Comparison of ENCODE assay signal across 21 cellular contexts in the genomic region with DNA sequence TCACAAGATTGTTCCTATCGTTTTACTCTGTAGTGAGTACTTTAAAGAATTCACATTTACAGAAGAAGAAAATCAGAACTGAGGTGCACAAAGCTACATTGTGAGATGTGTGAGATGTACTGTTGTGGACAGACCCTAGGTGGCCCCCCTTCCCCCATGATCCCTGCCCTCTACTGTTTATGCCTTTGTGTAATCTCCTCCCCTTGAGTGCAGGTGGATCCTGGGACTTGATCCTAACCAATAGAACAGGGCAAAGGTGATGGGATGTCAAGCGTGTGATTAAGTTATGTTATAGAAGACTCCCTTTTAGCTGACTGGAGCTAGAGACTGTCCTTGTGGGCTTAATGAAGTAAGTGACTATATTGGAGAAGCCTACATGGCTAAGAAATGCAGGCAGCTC.
"Had no signal": no experiment of that assay in that cellular context is flagged by ENCODE, and none has a peak within 500 bp of the region (broad histone marks: within the 10 kb centered on the region; RNA-seq: fewer than 3 reads in every experiment).

No MANE protein-coding gene starts in this region.

- H3K36me3 ChIP-seq: gastroesophageal sphincter, prostate gland, right atrium auricular region, upper lobe of left lung had no signal

- H3K4me1 ChIP-seq: gastroesophageal sphincter, prostate gland, right atrium auricular region, upper lobe of left lung had no signal

- H3K4me1 Mint-ChIP-seq: activated CD8-positive, alpha-beta memory T cell treated with anti-CD3 and anti-CD28 coated beads, Interleukin-2, amount 10 ng/mL, durations not matched to agents 7 days and 5 days; activated naive CD8-positive, alpha-beta T cell treated with anti-CD3 and anti-CD28 coated beads, Interleukin-2, amount 50 U/mL, for 24 hours had no signal

- H3K27me3 ChIP-seq: gastroesophageal sphincter, right atrium auricular region, upper lobe of left lung had no signal

- ATAC-seq: activated CD8-positive, alpha-beta memory T cell treated with anti-CD3 and anti-CD28 coated beads, Interleukin-2, amount 10 ng/mL, durations not matched to agents 7 days and 5 days; activated CD8-positive, alpha-beta T cell treated with anti-CD3 and anti-CD28 coated beads for 36 hours; activated naive CD8-positive, alpha-beta T cell treated with anti-CD3 and anti-CD28 coated beads, Interleukin-2, amount 50 U/mL, for 24 hours; gastroesophageal sphincter; mucosa of descending colon had no signal

- DNase-seq: activated CD4-positive, alpha-beta T cell treated with anti-CD3 and anti-CD28 coated beads, Interleukin-2, amount 10 ng/mL, durations not matched to agents 7 days and 5 days; activated CD8-positive, alpha-beta memory T cell treated with anti-CD3 and anti-CD28 coated beads, Interleukin-2, amount 10 ng/mL, durations not matched to agents 7 days and 5 days; activated CD8-positive, alpha-beta T cell treated with anti-CD3 and anti-CD28 coated beads for 36 hours; activated gamma-delta T cell; activated naive CD4-positive, alpha-beta T cell treated with anti-CD3 and anti-CD28 coated beads, Interleukin-2, amount 50 U/mL, for 16 hours; activated naive CD8-positive, alpha-beta T cell treated with anti-CD3 and anti-CD28 coated beads, Interleukin-2, amount 50 U/mL, for 24 hours; activated T-cell treated with anti-CD3 and anti-CD28 coated beads for 4 hours; cerebellar nuclear complex; head of caudate nucleus; hypothalamus; mesenchymal stem cell; mucosa of descending colon; nephron progenitor cell; stimulated activated CD4-positive, alpha-beta T cell treated with anti-CD3 and anti-CD28 coated beads, Interleukin-4, amount 100 ng/mL, for 24 hours; stimulated activated naive CD4-positive, alpha-beta T cell treated with Interleukin-2 at 50 U/mL for 16 hours; T1000; upper lobe of left lung had no signal

- H3K4me3 ChIP-seq: coronary artery, gastroesophageal sphincter, mucosa of descending colon, prostate gland, right atrium auricular region, upper lobe of left lung had no signal

- H3K9me3 Mint-ChIP-seq: activated CD4-positive, alpha-beta T cell treated with anti-CD3 and anti-CD28 coated beads, Interleukin-2, amount 10 ng/mL, durations not matched to agents 7 days and 5 days; activated CD8-positive, alpha-beta T cell treated with anti-CD3 and anti-CD28 coated beads for 36 hours; activated naive CD8-positive, alpha-beta T cell treated with anti-CD3 and anti-CD28 coated beads, Interleukin-2, amount 50 U/mL, for 24 hours; nephron progenitor cell had no signal

- H3K27ac ChIP-seq: coronary artery, gastroesophageal sphincter, prostate gland, right atrium auricular region, upper lobe of left lung had no signal

- H3K27me3 Mint-ChIP-seq: activated CD8-positive, alpha-beta T cell treated with anti-CD3 and anti-CD28 coated beads for 36 hours; activated naive CD8-positive, alpha-beta T cell treated with anti-CD3 and anti-CD28 coated beads, Interleukin-2, amount 50 U/mL, for 24 hours had no signal

- H3K36me3 Mint-ChIP-seq: activated CD8-positive, alpha-beta memory T cell treated with anti-CD3 and anti-CD28 coated beads, Interleukin-2, amount 10 ng/mL, durations not matched to agents 7 days and 5 days had no signal

- H3K4me3 Mint-ChIP-seq: activated CD4-positive, alpha-beta T cell treated with anti-CD3 and anti-CD28 coated beads, Interleukin-2, amount 10 ng/mL, durations not matched to agents 7 days and 5 days; activated CD8-positive, alpha-beta memory T cell treated with anti-CD3 and anti-CD28 coated beads, Interleukin-2, amount 10 ng/mL, durations not matched to agents 7 days and 5 days; activated CD8-positive, alpha-beta T cell treated with anti-CD3 and anti-CD28 coated beads for 36 hours; activated naive CD8-positive, alpha-beta T cell treated with anti-CD3 and anti-CD28 coated beads, Interleukin-2, amount 50 U/mL, for 24 hours; nephron progenitor cell had no signal

- H3K9me3 ChIP-seq: gastroesophageal sphincter, mucosa of descending colon, prostate gland, right atrium auricular region, upper lobe of left lung had no signal

- H3K27ac Mint-ChIP-seq: activated CD4-positive, alpha-beta T cell treated with anti-CD3 and anti-CD28 coated beads, Interleukin-2, amount 10 ng/mL, durations not matched to agents 7 days and 5 days; activated CD8-positive, alpha-beta memory T cell treated with anti-CD3 and anti-CD28 coated beads, Interleukin-2, amount 10 ng/mL, durations not matched to agents 7 days and 5 days; activated CD8-positive, alpha-beta T cell treated with anti-CD3 and anti-CD28 coated beads for 36 hours; activated naive CD8-positive, alpha-beta T cell treated with anti-CD3 and anti-CD28 coated beads, Interleukin-2, amount 50 U/mL, for 24 hours; nephron progenitor cell had no signal
